7 cellular contexts compared by ENCODE assay signal in the genomic region with DNA sequence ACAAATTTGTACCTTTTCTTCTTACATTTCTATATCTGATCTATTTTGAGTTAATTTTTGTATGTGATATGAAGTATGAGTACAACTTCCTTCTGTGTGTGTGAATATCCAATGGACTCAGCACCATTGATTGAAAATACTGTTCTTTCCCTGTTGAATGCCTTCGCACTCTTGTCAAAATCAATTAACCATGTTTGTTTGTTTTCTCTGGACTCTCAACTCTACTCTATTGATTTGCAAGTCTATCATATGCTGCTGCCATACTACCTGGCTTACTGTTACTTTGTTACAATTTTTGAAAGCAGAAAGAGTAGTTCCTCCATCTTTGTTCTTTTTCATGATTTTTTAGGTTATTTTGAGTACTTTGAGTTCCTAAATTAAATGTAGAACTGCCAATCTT.
"Had no signal": no experiment of that assay in that cellular context is flagged by ENCODE, and none has a peak within 500 bp of the region (broad histone marks: within the 10 kb centered on the region; RNA-seq: fewer than 3 reads in every experiment).

No MANE protein-coding gene starts in this region.

- H3K4me1 Mint-ChIP-seq: IgD-negative memory B cell had no signal

- H3K4me3 ChIP-seq: K562 had no signal

- H3K27me3 Mint-ChIP-seq: IgD-negative memory B cell had no signal

- H3K27ac Mint-ChIP-seq: IgD-negative memory B cell had no signal

- DNase-seq: IMR-90, KBM-7, KG1 had no signal

- FAIRE-seq: HTR-8/SVneo, K562 had no signal

- ATAC-seq: K562 had no signal

- H3K4me3 Mint-ChIP-seq: IgD-negative memory B cell had no signal

- H3K27ac ChIP-seq: HL-60 had no signal
